ENCODE assay signal across 1 cellular context in the genomic region with DNA sequence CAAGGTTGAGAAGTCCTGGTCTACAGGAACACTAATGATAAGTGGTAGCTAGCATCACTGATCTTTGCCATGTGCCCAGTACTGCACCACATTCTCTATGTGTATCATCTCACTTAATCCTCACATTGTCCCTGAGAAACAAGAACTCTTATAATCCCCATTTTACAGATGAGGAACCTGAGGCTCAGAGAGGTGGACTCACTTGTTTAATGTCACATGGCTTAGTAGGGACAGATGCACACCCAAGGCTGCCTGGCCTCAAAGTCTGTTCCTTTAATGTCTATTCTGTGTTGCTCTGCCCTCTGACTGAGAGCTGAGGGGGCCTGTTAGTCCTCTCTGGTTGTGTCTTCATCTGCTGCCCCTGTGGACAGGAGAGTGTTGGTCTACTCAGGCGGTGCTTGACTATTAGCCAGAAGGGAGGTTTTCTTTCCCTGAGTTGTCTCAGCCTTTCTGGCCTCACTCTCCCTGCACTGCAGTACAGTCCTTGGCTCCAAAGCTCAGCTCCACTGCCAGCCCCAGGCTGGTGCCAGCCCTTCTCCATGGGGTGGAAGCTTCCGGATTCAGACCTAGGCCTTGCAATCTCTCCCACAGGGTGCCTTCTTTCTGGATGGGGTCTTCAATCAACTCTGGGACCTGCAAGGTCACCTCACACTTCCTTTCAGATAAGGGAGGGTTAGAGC.
A peak's percentile ranks its signal among the peaks of the same experiment; 100 is the strongest.
TF ChIP-seq lines count a peak whose summit lies in the region.

No MANE protein-coding gene starts in this region.

TF ChIP-seq in K562, 482 proteins besides CTCF, POLR2A, EP300 and RAD21:
- TF ChIP-seq CHD4 (IDR thresholded peaks at IDR 0.05; ENCODE audit: insufficient read depth, insufficient replicate concordance, low read depth, low read length, poor library complexity, severe bottlenecking) (no peak), BCOR (IDR thresholded peaks at IDR 0.05) (peak; percentile 53; the same call in 1 of the 2 replicates), KDM1A (IDR thresholded peaks at IDR 0.05) (peak in 1 of 2 experiments; percentile 51; a peak in 2 of 4 replicates), RBM25 (IDR thresholded peaks at IDR 0.05; ENCODE audit: low read depth, low read length, severe bottlenecking) (peak; percentile 86), CHD2 (IDR thresholded peaks at IDR 0.05; ENCODE audit: low read depth, low read length) (no peak)
